Comparison of ENCODE assay signal across 18 cellular contexts in the genomic region with DNA sequence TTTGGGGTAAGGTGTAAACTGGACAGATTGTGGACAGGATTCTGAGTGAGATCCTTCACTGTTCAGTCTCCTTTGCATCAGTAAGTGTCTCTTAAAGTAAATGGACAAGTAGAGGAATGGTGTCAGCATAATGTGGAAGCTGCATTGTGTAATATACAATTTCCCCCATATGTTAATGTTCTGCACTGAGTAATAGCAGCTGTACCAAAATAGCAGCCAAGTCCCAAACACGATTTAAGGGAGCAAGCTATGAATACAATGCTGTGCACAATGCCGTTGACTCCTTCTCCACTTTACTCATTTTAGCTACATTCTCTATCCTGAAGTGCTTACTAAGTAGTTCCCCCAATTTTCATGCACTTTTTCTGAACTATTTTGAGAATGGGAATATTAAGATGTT. TPM values are rescaled to one million over a fixed set of nuclear protein-coding genes. Genes with fewer than 3 reads are reported as not detected.
A peak's percentile ranks its signal among the peaks of the same experiment; 100 is the strongest.
DNase-seq lines count a peak whose midpoint lies in the region; ATAC-seq and TF ChIP-seq lines count a peak whose summit lies in the region.
"Had no signal": no experiment of that assay in that cellular context is flagged by ENCODE, and none has a peak within 500 bp of the region (broad histone marks: within the 10 kb centered on the region; RNA-seq: fewer than 3 reads in every experiment).

No MANE protein-coding gene starts in this region.

- no peaks in the 10 kb centered on the region for H3K79me2 ChIP-seq in GM23248 (ENCODE audit: insufficient read depth)

- H3K4me3 ChIP-seq in GM23248, result no peak overlapping the region
- no peak overlapping the region for H3K4me3 ChIP-seq in NB4 (ENCODE audit: low read depth, low read length)
- no peak overlapping the region for H3K4me3 ChIP-seq in naive thymus-derived CD4-positive, alpha-beta T cell (ENCODE audit: low read length)
- no peak overlapping the region for H3K4me3 ChIP-seq in uterus
- H3K4me3 ChIP-seq: BLaER1, GM12878 had no signal

- no peaks in the 10 kb centered on the region for H3K9me3 Mint-ChIP-seq in naive thymus-derived CD4-positive, alpha-beta T cell
- H3K9me3 Mint-ChIP-seq: CD8-positive, alpha-beta memory T cell had no signal

- TF ChIP-seq CTCF in NB4 (IDR thresholded peaks at IDR 0.05; ENCODE audit: low read depth, low read length) (no peak), uterus (IDR thresholded peaks at IDR 0.05) (no peak)

- no peaks in the 10 kb centered on the region for H3K9me2 ChIP-seq in GM23248 (ENCODE audit: insufficient read depth)

- intact Hi-C loops in naive thymus-derived CD4-positive, alpha-beta T cell (cut with micrococcal nuclease), result no loop called here
- intact Hi-C loops in uterus (cut with DNase I; ENCODE audit: low total_unique reads), result no loop called here

- no peaks in the 10 kb centered on the region for H3F3A ChIP-seq in GM23248 (ENCODE audit: insufficient read depth)

- WGBS in GM23248 (ENCODE audit: low coverage in 1 of 2, low lambda C conversion rate in 2 of 2, missing lambda C conversion rate in 2 of 2), 2 experiments, result 0 to 2% methylated on average over 2 of the region's 2 CpGs

- TF ChIP-seq POLR2A in NB4 (IDR thresholded peaks at IDR 0.05; ENCODE audit: extremely low read depth, insufficient read length) (no peak), uterus (IDR thresholded peaks at IDR 0.05) (no peak)

- peak; percentile 47 for ATAC-seq in naive thymus-derived CD4-positive, alpha-beta T cell
- ATAC-seq: GM12878 had no signal

- H3K4me1 Mint-ChIP-seq in naive thymus-derived CD4-positive, alpha-beta T cell, result peaks cover 0 to 4% (median 0%) of the 10 kb centered on the region in 7 donors
- H3K4me1 Mint-ChIP-seq: CD8-positive, alpha-beta memory T cell had no signal

- H3K9ac ChIP-seq in GM23248, result no peak overlapping the region
- H3K9ac ChIP-seq: BLaER1 had no signal

- H3K9me3 ChIP-seq in GM23248 (ENCODE audit: low read depth), result no peaks in the 10 kb centered on the region
- H3K9me3 ChIP-seq in naive thymus-derived CD4-positive, alpha-beta T cell (ENCODE audit: control insufficient read depth in 2 of 3, low read length in 3 of 3), result no peaks in the 10 kb centered on the region
- H3K9me3 ChIP-seq in uterus, result no peaks in the 10 kb centered on the region
- H3K9me3 ChIP-seq: BLaER1 had no signal

- H3K36me3 ChIP-seq in GM23248 (ENCODE audit: low read depth) (no peaks in the 10 kb centered on the region), uterus (no peaks in the 10 kb centered on the region)
- no peaks in the 10 kb centered on the region for H3K36me3 ChIP-seq in naive thymus-derived CD4-positive, alpha-beta T cell (ENCODE audit: control insufficient read depth in 2 of 3, insufficient read depth in 3 of 3, low read length in 3 of 3)
- H3K36me3 ChIP-seq: BLaER1 had no signal

- H3K27me3 Mint-ChIP-seq in naive thymus-derived CD4-positive, alpha-beta T cell, result peaks cover 18 to 67% (median 24%) of the 10 kb centered on the region in 5 donors

- H3K27ac Mint-ChIP-seq in naive thymus-derived CD4-positive, alpha-beta T cell, result no peak overlapping the region
- H3K27ac Mint-ChIP-seq: CD8-positive, alpha-beta memory T cell had no signal

- in situ Hi-C loops in GM23248 (cut with MboI), result no loop called here

- H3K27me3 ChIP-seq in GM23248 (replicated peaks; ENCODE audit: insufficient read depth) (peaks cover 5% of the 10 kb centered on the region; the same call in 1 of the 2 replicates), uterus (no peaks in the 10 kb centered on the region)
- peaks cover 0 to 3% of the 10 kb centered on the region in 2 donors for H3K27me3 ChIP-seq in naive thymus-derived CD4-positive, alpha-beta T cell (ENCODE audit: control insufficient read depth in 2 of 2, insufficient read depth in 2 of 2, low read length in 2 of 2)
- H3K27me3 ChIP-seq: BLaER1 had no signal

- CTCF ChIA-PET in naive thymus-derived CD4-positive, alpha-beta T cell (lab: Charles Lee), result no interaction called here

- DNase-seq in GM23248, result peak; percentile 52
- DNase-seq in NB4 (ENCODE audit: low read depth), result peak; percentile 18
- peak; percentile 53 for DNase-seq in fibroblast of gingiva (ENCODE audit: low read depth)
- DNase-seq in naive thymus-derived CD4-positive, alpha-beta T cell, result no peak
- DNase-seq in COLO829 (ENCODE audit: low spot score), result no peak
- no peak for DNase-seq in activated gamma-delta T cell treated with Interleukin-2 at 50 U/mL for 16 hours
- DNase-seq in uterus, result no peak
- DNase-seq: CD8-positive, alpha-beta memory T cell; DND-41; GOT3; NCI-H1048; NCI-H1436 treated with DMSO at 0.1 percent for 48 hours; NCI-H2029 treated with DMSO at 0.1 percent for 48 hours; NCI-H2171 treated with DMSO at 0.1 percent for 48 hours; NCI-H446 treated with DMSO at 0.1 percent for 48 hours; NCI-H748 treated with DMSO at 0.1 percent for 48 hours had no signal

- H3K4me3 Mint-ChIP-seq in naive thymus-derived CD4-positive, alpha-beta T cell, result no peak overlapping the region
- H3K4me3 Mint-ChIP-seq: CD8-positive, alpha-beta memory T cell had no signal

- POLR2A ChIA-PET in naive thymus-derived CD4-positive, alpha-beta T cell (lab: Charles Lee), result interaction anchor here (0.7 kb wide), 1 partner anchor 17 kb away, joined by 3 read pairs; no protein-coding TSS in a partner anchor

- H2AFZ ChIP-seq in GM23248, result no peak overlapping the region

- no peaks in the 10 kb centered on the region for H4K20me1 ChIP-seq in GM23248 (ENCODE audit: insufficient read depth)
- H4K20me1 ChIP-seq: BLaER1 had no signal

- H3K27ac ChIP-seq in GM23248 (no peak overlapping the region), uterus (no peak overlapping the region)
- H3K27ac ChIP-seq in naive thymus-derived CD4-positive, alpha-beta T cell (ENCODE audit: low read depth, low read length), result no peak overlapping the region
- H3K27ac ChIP-seq: BLaER1 had no signal

- H3K4me1 ChIP-seq in GM23248 (ENCODE audit: insufficient read depth) (no peaks in the 10 kb centered on the region), uterus (no peaks in the 10 kb centered on the region)
- no peaks in the 10 kb centered on the region for H3K4me1 ChIP-seq in naive thymus-derived CD4-positive, alpha-beta T cell (ENCODE audit: control insufficient read depth in 2 of 2, insufficient read depth in 2 of 2, low read length in 2 of 2)

- H3K36me3 Mint-ChIP-seq in naive thymus-derived CD4-positive, alpha-beta T cell, result peaks cover 0 to 1% (median 0%) of the 10 kb centered on the region in 5 donors
- H3K36me3 Mint-ChIP-seq: CD8-positive, alpha-beta memory T cell had no signal

- H3K4me2 ChIP-seq in GM23248 (ENCODE audit: unreplicated experiment), result no peak overlapping the region
- H3K4me2 ChIP-seq: BLaER1 had no signal

RNA-seq across cellular contexts. Expression of gene TRIM26, which starts 21.2 kb away (rescaled TPM):
- total RNA-seq in GM23248 (2014; rRNA removed; shearing (Covaris generic)), result 25.0 and 30.7 TPM in 2 replicates
- polyA plus RNA-seq in GM23248 (2016; fragmentation: Nextera tagmentation; extraction: Ambion mirVana), result 22.9 and 24.7 TPM in 2 replicates
- 10 to 100 TPM; 40.1 to 73.1 (median 49.1) TPM for total RNA-seq in naive thymus-derived CD4-positive, alpha-beta T cell
- 10 to 100 TPM; 23.0 to 45.8 TPM for polyA plus RNA-seq in naive thymus-derived CD4-positive, alpha-beta T cell
- 10 to 100 TPM; 14.9 to 38.1 (median 30.0) TPM for total RNA-seq in uterus

Comparison
In these comparisons a context has a peak if more than half of its experiments do, and no peak if none do; other contexts are left out.
1. DNase-seq: peak in GM23248 (single experiment), NB4 (single experiment) and fibroblast of gingiva (single experiment); none in naive thymus-derived CD4-positive, alpha-beta T cell (0 of 9), COLO829 (single experiment), activated gamma-delta T cell treated with Interleukin-2 at 50 U/mL for 16 hours (single experiment) and uterus (0 of 2).